Comparison of ENCODE assay signal across 8 cellular contexts in the genomic region with DNA sequence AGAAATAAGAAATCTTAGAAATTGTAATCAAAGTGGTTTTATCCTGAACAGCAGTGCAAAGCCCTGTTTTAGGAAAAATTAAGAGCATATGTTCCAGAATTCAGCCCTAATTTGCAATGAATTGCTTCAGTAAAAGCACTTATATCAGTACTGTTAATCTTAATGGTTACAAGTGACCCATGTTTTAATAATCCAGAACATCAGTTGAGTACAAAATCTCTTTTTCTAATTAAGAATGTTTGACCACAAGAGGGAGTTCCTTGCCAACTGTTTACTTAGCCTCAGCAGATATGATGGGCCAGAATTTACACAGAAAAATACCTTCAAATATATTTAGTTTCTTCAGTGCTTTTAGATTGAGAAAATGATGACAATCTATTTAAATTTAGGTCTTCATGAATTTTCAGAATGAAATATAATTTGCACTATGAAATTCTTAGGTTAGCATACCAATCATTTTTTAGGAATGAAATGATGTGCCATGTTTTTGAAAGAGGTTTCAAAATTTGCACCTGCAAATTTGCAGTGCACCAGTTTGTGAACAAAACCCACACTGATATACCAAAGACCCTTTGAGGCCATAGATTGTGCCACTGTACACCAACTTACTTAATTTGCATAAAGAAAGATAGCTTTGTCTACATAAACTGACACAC.
DNase-seq lines count a peak whose midpoint lies in the region; ATAC-seq and TF ChIP-seq lines count a peak whose summit lies in the region.

No MANE protein-coding gene starts in this region.

- no peak for ATAC-seq in GM21528 (IDR thresholded peaks at IDR 0.05; ENCODE audit: low FRiP score, unreplicated experiment)

- intact Hi-C loops in CD4-positive, alpha-beta memory T cell (cut with micrococcal nuclease) = no loop called here

- no peak overlapping the region for H2AFZ ChIP-seq in fibroblast of lung (ENCODE audit: low read length)

- H4K20me1 ChIP-seq in fibroblast of lung (ENCODE audit: control insufficient read depth, extremely low read depth, insufficient read depth, low read length) = no peaks in the 10 kb centered on the region

- H3K27me3 Mint-ChIP-seq in CD4-positive, alpha-beta memory T cell = no peaks in the 10 kb centered on the region

- peak; percentile 45 for TF ChIP-seq CTCF in AG09309 (IDR thresholded peaks at IDR 0.05; ENCODE audit: control insufficient read depth, insufficient read depth, low read depth, low read length, missing control alignments)
- no peak for TF ChIP-seq CTCF in GM20000 (IDR thresholded peaks at IDR 0.05; ENCODE audit: extremely low read depth, missing control alignments)
- TF ChIP-seq CTCF in fibroblast of lung (conservative IDR thresholded peaks at IDR 0.05 in 1 of 2, IDR thresholded peaks at IDR 0.05 in 1 of 2; ENCODE audit: low read depth in 1 of 2, low read length in 2 of 2) = peak; percentile 42

- H3K9me3 ChIP-seq in fibroblast of lung (ENCODE audit: control insufficient read depth, insufficient read depth, low read depth, low read length) = no peaks in the 10 kb centered on the region
- no peaks in the 10 kb centered on the region for H3K9me3 ChIP-seq in CD4-positive, alpha-beta memory T cell (ENCODE audit: control insufficient read depth in 1 of 2, low read length in 2 of 2)

- DNase-seq in AG09309 (ENCODE audit: low read depth) = peak; percentile 29
- peak; percentile 15 for DNase-seq in GM20000 (ENCODE audit: low spot score)
- peak; percentile 59 for DNase-seq in NCI-H82 (lab: John Stamatoyannopoulos, UW)
- peak; percentile 49 to 78 for DNase-seq in fibroblast of lung (ENCODE audit: low read depth in 2 of 2)
- peak; percentile 6 for DNase-seq in smooth muscle cell of the brain vasculature (ENCODE audit: low read depth, low spot score)
- DNase-seq in activated CD4-positive, alpha-beta T cell treated with anti-CD3 and anti-CD28 coated beads for 1 hour = no peak
- DNase-seq in CD4-positive, alpha-beta memory T cell = no peak

- no peaks in the 10 kb centered on the region for H3K36me3 Mint-ChIP-seq in CD4-positive, alpha-beta memory T cell

- H3K9me3 Mint-ChIP-seq in CD4-positive, alpha-beta memory T cell = no peaks in the 10 kb centered on the region

- H3K4me1 ChIP-seq in fibroblast of lung (ENCODE audit: control insufficient read depth, extremely low read depth, insufficient read depth, low read length) = no peaks in the 10 kb centered on the region
- no peaks in the 10 kb centered on the region for H3K4me1 ChIP-seq in CD4-positive, alpha-beta memory T cell (ENCODE audit: insufficient read depth, low read length)

- H3K27ac ChIP-seq in fibroblast of lung (ENCODE audit: insufficient read depth, low read length) = no peak overlapping the region
- H3K27ac ChIP-seq in CD4-positive, alpha-beta memory T cell (ENCODE audit: low read depth, low read length) = no peak overlapping the region

- H3K9ac ChIP-seq in fibroblast of lung (ENCODE audit: insufficient read depth, low read length) = no peak overlapping the region

- H3K36me3 ChIP-seq in fibroblast of lung (ENCODE audit: control insufficient read depth, insufficient read depth, low read length) = no peaks in the 10 kb centered on the region
- no peaks in the 10 kb centered on the region for H3K36me3 ChIP-seq in CD4-positive, alpha-beta memory T cell (ENCODE audit: insufficient read depth, low read length)

- H3K4me2 ChIP-seq in fibroblast of lung (ENCODE audit: extremely low read depth, insufficient read depth, low read length) = no peak overlapping the region

- no peaks in the 10 kb centered on the region for H3K79me2 ChIP-seq in fibroblast of lung (ENCODE audit: control insufficient read depth, insufficient read depth, low read length)

- POLR2A ChIA-PET in CD4-positive, alpha-beta memory T cell (lab: Charles Lee; ENCODE audit: partially characterized antibody) = no interaction called here

- H3K4me3 Mint-ChIP-seq in CD4-positive, alpha-beta memory T cell = no peak overlapping the region

- H3K27ac Mint-ChIP-seq in CD4-positive, alpha-beta memory T cell = no peak overlapping the region

- H3K4me3 ChIP-seq in AG09309 (ENCODE audit: control insufficient read depth, low read depth, low read length) (no peak overlapping the region), fibroblast of lung (replicated peaks in 1 of 4; ENCODE audit: control extremely low read depth in 1 of 4, insufficient read depth in 1 of 4, low read depth in 3 of 4, low read length in 4 of 4) (no peak overlapping the region)
- H3K4me3 ChIP-seq in CD4-positive, alpha-beta memory T cell (ENCODE audit: low read length in 2 of 2) = no peak overlapping the region

- no peaks in the 10 kb centered on the region for H3K27me3 ChIP-seq in fibroblast of lung (ENCODE audit: control insufficient read depth, insufficient read depth, low read length)
- no peaks in the 10 kb centered on the region for H3K27me3 ChIP-seq in CD4-positive, alpha-beta memory T cell (ENCODE audit: insufficient read depth, low read length)

- CTCF ChIA-PET in CD4-positive, alpha-beta memory T cell (lab: Charles Lee; ENCODE audit: partially characterized antibody) = no interaction called here

- H3K4me1 Mint-ChIP-seq in CD4-positive, alpha-beta memory T cell = no peaks in the 10 kb centered on the region

Comparison
In these comparisons a context has a peak if more than half of its experiments do, and no peak if none do; other contexts are left out.
1. DNase-seq: peak in AG09309 (single experiment), GM20000 (single experiment), NCI-H82 (single experiment), fibroblast of lung (2 of 2) and smooth muscle cell of the brain vasculature (single experiment); none in activated CD4-positive, alpha-beta T cell treated with anti-CD3 and anti-CD28 coated beads for 1 hour (single experiment) and CD4-positive, alpha-beta memory T cell (0 of 5).